ENCODE assay signal across 26 cellular contexts in genomic region chr3:12753275-12754028, GRCh38. TPM values are rescaled to one million over a fixed set of nuclear protein-coding genes. Genes with fewer than 3 reads are reported as not detected.
DNase-seq lines count a peak whose midpoint lies in the region; ATAC-seq, FAIRE-seq and TF ChIP-seq lines count a peak whose summit lies in the region.
"Had no signal": no experiment of that assay in that cellular context is flagged by ENCODE, and none has a peak within 500 bp of the region (broad histone marks: within the 10 kb centered on the region; RNA-seq: fewer than 3 reads in every experiment).

No MANE protein-coding gene starts in this region.

- H2BK120ac ChIP-seq in IMR-90 (ENCODE audit: low read depth, low read length) (no peak overlapping the region), trophoblast cell (ENCODE audit: insufficient read depth, low read length, poor library complexity) (peak overlapping the region; percentile 54)

- no peak overlapping the region for H3K4me3 Mint-ChIP-seq in activated T-helper 1 cell treated with anti-CD3 and anti-CD28 coated beads, Interleukin-12 subunit alpha, Interleukin-12 subunit beta, Interleukin-2, Interleukin-4 antibody, amounts not matched to agents 30 ng/mL and 10 ng/mL and 1 ng/mL, durations not matched to agents 14 hours and 24 hours and 36 hours
- H3K4me3 Mint-ChIP-seq: activated CD4-positive, alpha-beta T cell treated with anti-CD3 and anti-CD28 coated beads for 36 hours; activated naive CD4-positive, alpha-beta T cell treated with anti-CD3 and anti-CD28 coated beads for 36 hours; T-helper 1 cell treated with Interleukin-12 subunit alpha and Interleukin-12 subunit beta and Interleukin-4 antibody, amounts not matched to agents 30 μg/mL and 1 μg/mL, for 36 hours had no signal

- H3K9me1 ChIP-seq in IMR-90 (ENCODE audit: insufficient read depth, low read length): peaks cover 12% of the 10 kb centered on the region

- H3K9ac ChIP-seq in IMR-90 (ENCODE audit: low read depth, low read length): no peak overlapping the region
- no peak overlapping the region for H3K9ac ChIP-seq in trophoblast cell (ENCODE audit: low read length)
- H3K9ac ChIP-seq: SK-N-SH had no signal

- H4K20me1 ChIP-seq in IMR-90 (ENCODE audit: insufficient read depth, low read length): no peaks in the 10 kb centered on the region

- peak overlapping the region; percentile 8 for H2BK12ac ChIP-seq in trophoblast cell (ENCODE audit: low read length)

- no peak for FAIRE-seq in A549 (lab: Jason Lieb, UNC)
- FAIRE-seq: HTR-8/SVneo had no signal

- no peak overlapping the region for H2BK5ac ChIP-seq in IMR-90 (ENCODE audit: low read depth, low read length, poor library complexity, severe bottlenecking)
- H2BK5ac ChIP-seq in trophoblast cell (ENCODE audit: low read depth, low read length, poor library complexity): no peak overlapping the region

- H2AK5ac ChIP-seq in IMR-90 (ENCODE audit: low read depth, low read length): no peak overlapping the region
- H2AK5ac ChIP-seq in trophoblast cell (ENCODE audit: low read length): no peak overlapping the region

- H3K9me3 ChIP-seq in A549: no peaks in the 10 kb centered on the region
- no peaks in the 10 kb centered on the region for H3K9me3 ChIP-seq in IMR-90 (ENCODE audit: control insufficient read depth, insufficient read depth, low read length)
- no peaks in the 10 kb centered on the region for H3K9me3 ChIP-seq in trophoblast cell (ENCODE audit: insufficient read depth, low read depth, low read length)
- H3K9me3 ChIP-seq: SK-N-SH, thoracic aorta had no signal

- H4K8ac ChIP-seq in IMR-90 (ENCODE audit: low read depth in 2 of 2, low read length in 2 of 2): no peak overlapping the region
- H4K8ac ChIP-seq in trophoblast cell (ENCODE audit: low read depth, low read length): peak overlapping the region; percentile 23

- no peak for TF ChIP-seq EP300 in A549 (IDR thresholded peaks at IDR 0.05)

- H3K36me3 ChIP-seq in IMR-90 (ENCODE audit: control insufficient read depth, insufficient read depth, low read length) (no peaks in the 10 kb centered on the region), trophoblast cell (ENCODE audit: control insufficient read depth in 1 of 2, insufficient read depth in 2 of 2, low read length in 2 of 2) (peaks cover 0 to 3% of the 10 kb centered on the region in 2 experiments)
- H3K36me3 ChIP-seq: brain microvascular endothelial cell, thoracic aorta had no signal

- dilution Hi-C loops in IMR-90 (cut with HindIII; ENCODE audit: low sequenced_read_pairs, unreplicated experiment): no loop called here

- no TSS peak for BruUV-seq in IMR-90 (replicated peaks; lab: Mats Ljungman, UMichigan)

- DNase-seq in A549 (ENCODE audit: low read depth in 1 of 2, low spot score in 1 of 2) (peak in 1 of 2 experiments; percentile 34), IMR-90 (no peak), epithelial cell of esophagus (ENCODE audit: low read depth) (peak; percentile 85), trophoblast cell (peak in 1 of 2 donors; percentile 26), dermis blood vessel endothelial cell (no peak)
- DNase-seq in stimulated activated CD4-positive, alpha-beta T cell treated with anti-CD3 and anti-CD28 coated beads, Interleukin-15, amount 100 ng/mL, for 24 hours: no peak
- DNase-seq in activated T-helper 1 cell treated with anti-CD3 and anti-CD28 coated beads, Interleukin-12 subunit alpha, Interleukin-12 subunit beta, Interleukin-2, Interleukin-4 antibody, amounts not matched to agents 30 ng/mL and 10 ng/mL and 1 ng/mL, durations not matched to agents 14 hours and 24 hours and 36 hours (ENCODE audit: low spot score): no peak
- DNase-seq: activated CD4-positive, alpha-beta T cell treated with anti-CD3 and anti-CD28 coated beads for 36 hours; activated T-cell treated with anti-CD3 and anti-CD28 coated beads, Interleukin-2, amount 50 U/mL, for 48 hours; brain microvascular endothelial cell; effector CD4-positive, alpha-beta T cell; GDM1; KG1; NCI-H1436 treated with DMSO at 0.1 percent for 48 hours; NCI-H446; NCI-H774; RPMI8226; SK-N-SH had no signal

- H2BK20ac ChIP-seq in IMR-90 (ENCODE audit: low read depth, low read length): no peak overlapping the region

- H2BK15ac ChIP-seq in IMR-90 (ENCODE audit: low read depth, low read length): no peak overlapping the region

- in situ Hi-C loops in IMR-90 (cut with MboI; ENCODE audit: low sequenced_read_pairs): no loop called here

- peak; percentile 12 to 32; a peak in 3 of 6 replicates for ATAC-seq in A549
- ATAC-seq in IMR-90 (ENCODE audit: low read depth): no peak
- no peak for ATAC-seq in GM21786 (IDR thresholded peaks at IDR 0.05; ENCODE audit: unreplicated experiment)

- H3K4me1 ChIP-seq in A549 (peaks cover 39% of the 10 kb centered on the region), IMR-90 (ENCODE audit: control insufficient read depth, insufficient read depth, low read length) (peaks cover 14% of the 10 kb centered on the region), trophoblast cell (ENCODE audit: control insufficient read depth in 1 of 2, insufficient read depth in 2 of 2, low read length in 2 of 2) (peaks cover 2 to 6% of the 10 kb centered on the region in 2 experiments)

- peak overlapping the region; percentile 43 to 90; a peak in 5 of 6 replicates for H3K27ac ChIP-seq in A549
- no peak overlapping the region for H3K27ac ChIP-seq in IMR-90 (ENCODE audit: insufficient read depth, low read length)
- H3K27ac ChIP-seq in trophoblast cell (ENCODE audit: low read depth, low read length): no peak overlapping the region
- H3K27ac ChIP-seq: brain microvascular endothelial cell, thoracic aorta had no signal

- H3K79me1 ChIP-seq in IMR-90 (ENCODE audit: low read depth in 1 of 2, low read length in 2 of 2) (no peaks in the 10 kb centered on the region), trophoblast cell (ENCODE audit: low read length) (peaks cover 4% of the 10 kb centered on the region)

- H3K79me2 ChIP-seq in trophoblast cell (ENCODE audit: control insufficient read depth, insufficient read depth, low read length, poor library complexity): no peaks in the 10 kb centered on the region

- H3K56ac ChIP-seq in IMR-90 (ENCODE audit: extremely low read depth, insufficient read depth, low read length): no peak overlapping the region

- H3K23ac ChIP-seq in IMR-90 (ENCODE audit: low read depth, low read length) (no peak overlapping the region), trophoblast cell (ENCODE audit: low read length) (no peak overlapping the region)

- peak overlapping the region; percentile 34; the same call in 1 of the 3 replicates for H3K4me2 ChIP-seq in A549
- H3K4me2 ChIP-seq in IMR-90 (ENCODE audit: low read depth, low read length): no peak overlapping the region
- no peak overlapping the region for H3K4me2 ChIP-seq in trophoblast cell (ENCODE audit: low read length)
- H3K4me2 ChIP-seq: SK-N-SH had no signal

- no peak for TF ChIP-seq CTCF in A549 (IDR thresholded peaks at IDR 0.05)
- no peak for TF ChIP-seq CTCF in IMR-90 (conservative IDR thresholded peaks at IDR 0.05; ENCODE audit: low read depth, low read length)
- no peak for TF ChIP-seq CTCF in epithelial cell of esophagus (IDR thresholded peaks at IDR 0.05; ENCODE audit: insufficient read depth, low read depth, low read length, missing control alignments)

- 0 out of 2 replicates have a peak overlapping the region, but pooled peaks have one; percentile 27 for H4K91ac ChIP-seq in IMR-90 (ENCODE audit: insufficient read depth, low read depth, low read length)
- H4K91ac ChIP-seq in trophoblast cell (ENCODE audit: low read depth, low read length): peak overlapping the region; percentile 19

- H2AFZ ChIP-seq in IMR-90 (replicated peaks; ENCODE audit: low read length, poor library complexity) (no peak overlapping the region), trophoblast cell (ENCODE audit: insufficient read depth, low read length, poor library complexity) (no peak overlapping the region)

- H3K4ac ChIP-seq in IMR-90 (ENCODE audit: low read depth, low read length): no peak overlapping the region
- H3K4ac ChIP-seq in trophoblast cell (ENCODE audit: low read depth, low read length): no peak overlapping the region

- peaks cover 4% of the 10 kb centered on the region for H3K27me3 Mint-ChIP-seq in activated T-helper 1 cell treated with anti-CD3 and anti-CD28 coated beads, Interleukin-12 subunit alpha, Interleukin-12 subunit beta, Interleukin-2, Interleukin-4 antibody, amounts not matched to agents 30 ng/mL and 10 ng/mL and 1 ng/mL, durations not matched to agents 14 hours and 24 hours and 36 hours (ENCODE audit: insufficient read depth)

- intact Hi-C loops in IMR-90 (cut with micrococcal nuclease): no loop called here
- intact Hi-C loops in activated T-helper 1 cell treated with anti-CD3 and anti-CD28 coated beads, Interleukin-12 subunit alpha, Interleukin-12 subunit beta, Interleukin-2, Interleukin-4 antibody, amounts not matched to agents 30 ng/mL and 10 ng/mL and 1 ng/mL, durations not matched to agents 14 hours and 24 hours and 36 hours (cut with micrococcal nuclease): no loop called here

- H4K5ac ChIP-seq in IMR-90 (ENCODE audit: low read depth, low read length): no peak overlapping the region

- H3K18ac ChIP-seq in IMR-90 (ENCODE audit: low read depth, low read length): no peak overlapping the region
- H3K18ac ChIP-seq in trophoblast cell (ENCODE audit: low read length): no peak overlapping the region

- H3K27me3 ChIP-seq in IMR-90 (ENCODE audit: control insufficient read depth, insufficient read depth, low read length) (no peaks in the 10 kb centered on the region), trophoblast cell (ENCODE audit: insufficient read depth, low read length) (no peaks in the 10 kb centered on the region)
- H3K27me3 ChIP-seq: brain microvascular endothelial cell had no signal

- POLR2A ChIA-PET in A549 (lab: Yijun Ruan, JAX) (no interaction called here), IMR-90 (lab: Charles Lee; ENCODE audit: unreplicated experiment) (no interaction called here)

- no peaks in the 10 kb centered on the region for H3K36me3 Mint-ChIP-seq in activated T-helper 1 cell treated with anti-CD3 and anti-CD28 coated beads, Interleukin-12 subunit alpha, Interleukin-12 subunit beta, Interleukin-2, Interleukin-4 antibody, amounts not matched to agents 30 ng/mL and 10 ng/mL and 1 ng/mL, durations not matched to agents 14 hours and 24 hours and 36 hours (ENCODE audit: low read depth)

- H3K14ac ChIP-seq in IMR-90 (replicated peaks; ENCODE audit: low read depth, low read length) (no peak overlapping the region), trophoblast cell (ENCODE audit: low read length) (no peak overlapping the region)

- no peak overlapping the region for H3K4me3 ChIP-seq in A549
- no peak overlapping the region for H3K4me3 ChIP-seq in IMR-90 (ENCODE audit: insufficient read depth, low read depth, low read length)
- no peak overlapping the region for H3K4me3 ChIP-seq in epithelial cell of esophagus (ENCODE audit: low read length)
- H3K4me3 ChIP-seq in trophoblast cell (ENCODE audit: low read depth, low read length): no peak overlapping the region
- H3K4me3 ChIP-seq: thoracic aorta had no signal

- peaks cover 7% of the 10 kb centered on the region for H3K4me1 Mint-ChIP-seq in activated T-helper 1 cell treated with anti-CD3 and anti-CD28 coated beads, Interleukin-12 subunit alpha, Interleukin-12 subunit beta, Interleukin-2, Interleukin-4 antibody, amounts not matched to agents 30 ng/mL and 10 ng/mL and 1 ng/mL, durations not matched to agents 14 hours and 24 hours and 36 hours (ENCODE audit: low read depth)

- H4K12ac ChIP-seq in trophoblast cell (ENCODE audit: low read depth, low read length): no peak overlapping the region

- TF ChIP-seq POLR2A in A549 (IDR thresholded peaks at IDR 0.05; ENCODE audit: low read length): no peak
- no peak for TF ChIP-seq POLR2A in IMR-90 (IDR thresholded peaks at IDR 0.05; ENCODE audit: low read depth, low read length)

- CTCF ChIA-PET in A549 (lab: Yijun Ruan, JAX): interaction anchor here (0.8 to 1.7 kb wide), 4 partner anchors 10 to 89 kb away, joined by 3 to 4 read pairs (median 4); no protein-coding TSS in a partner anchor
- CTCF ChIA-PET in IMR-90 (lab: Yijun Ruan, JAX): no interaction called here

- TF ChIP-seq RAD21 in A549 (conservative IDR thresholded peaks at IDR 0.05 in 1 of 2, IDR thresholded peaks at IDR 0.05 in 1 of 2) (no peak), IMR-90 (IDR thresholded peaks at IDR 0.05; ENCODE audit: low read length) (no peak)

- H3K9me3 Mint-ChIP-seq in activated T-helper 1 cell treated with anti-CD3 and anti-CD28 coated beads, Interleukin-12 subunit alpha, Interleukin-12 subunit beta, Interleukin-2, Interleukin-4 antibody, amounts not matched to agents 30 ng/mL and 10 ng/mL and 1 ng/mL, durations not matched to agents 14 hours and 24 hours and 36 hours: no peaks in the 10 kb centered on the region
- H3K9me3 Mint-ChIP-seq: activated naive CD4-positive, alpha-beta T cell treated with anti-CD3 and anti-CD28 coated beads for 36 hours; T-helper 1 cell treated with Interleukin-12 subunit alpha and Interleukin-12 subunit beta and Interleukin-4 antibody, amounts not matched to agents 30 μg/mL and 1 μg/mL, for 36 hours had no signal

- H2AK9ac ChIP-seq in IMR-90 (replicated peaks; ENCODE audit: low read depth, low read length, poor library complexity): no peak overlapping the region

- H3K27ac Mint-ChIP-seq in activated T-helper 1 cell treated with anti-CD3 and anti-CD28 coated beads, Interleukin-12 subunit alpha, Interleukin-12 subunit beta, Interleukin-2, Interleukin-4 antibody, amounts not matched to agents 30 ng/mL and 10 ng/mL and 1 ng/mL, durations not matched to agents 14 hours and 24 hours and 36 hours: no peak overlapping the region
- H3K27ac Mint-ChIP-seq: activated CD4-positive, alpha-beta T cell treated with anti-CD3 and anti-CD28 coated beads for 36 hours; activated naive CD4-positive, alpha-beta T cell treated with anti-CD3 and anti-CD28 coated beads for 36 hours; progenitor cell of endocrine pancreas; T-helper 1 cell treated with Interleukin-12 subunit alpha and Interleukin-12 subunit beta and Interleukin-4 antibody, amounts not matched to agents 30 μg/mL and 1 μg/mL, for 36 hours had no signal

- 85% methylated on average over 9 of the region's 9 CpGs for WGBS in A549 (ENCODE audit: missing lambda C conversion rate)
- 100% methylated on average over 1 of the region's 9 CpGs; no CpG with 5 or more reads in 1 of the 2 experiments for WGBS in IMR-90 (ENCODE audit: extremely low coverage in 2 of 2, insufficient read length in 1 of 2), 2 experiments
- no CpG with 5 or more reads among the region's 9 CpGs for WGBS in trophoblast cell (ENCODE audit: extremely low coverage, insufficient coverage, insufficient read length)

RNA-seq across cellular contexts. Expression of gene TMEM40, which starts 5.6 kb away (rescaled TPM):
- 0.13 and 0.32 TPM in 2 replicates for polyA plus RNA-seq in A549 (2011; rRNA removed)
- polyA plus RNA-seq in A549 (2012; cell fraction: cytosol; rRNA removed): 0.29 and 0.38 TPM in 2 replicates
- polyA plus RNA-seq in A549 (2012; cell fraction: nucleus; rRNA removed): 0.05 and 0.16 TPM in 2 replicates
- 0.07 to 0.42 TPM (median 0.18 TPM) in 3 replicates for polyA plus RNA-seq in A549 (2017; fragmentation: RNase III; extraction: RNeasy Plus Mini Kit Qiagen cat#74134 plus additional on column Dnase treatment)
- polyA minus RNA-seq in A549 (2011; rRNA and poly(A)+ RNA removed): 1.1 TPM in 1 of 2 replicates, not detected in the other
- not detected in 2 replicates for total RNA-seq in IMR-90 (2012; rRNA removed)
- polyA plus RNA-seq in IMR-90 (2012; rRNA removed): 0.27 and 0.29 TPM in 2 replicates
- polyA plus RNA-seq in IMR-90 (2012; cell fraction: cytosol; rRNA removed): 0.14 and 0.24 TPM in 2 replicates
- polyA plus RNA-seq in IMR-90 (2012; cell fraction: nucleus; rRNA removed; ENCODE audit: low replicate concordance): 0.13 and 0.24 TPM in 2 replicates
- 26.1 and 27.0 TPM in 2 replicates for polyA plus RNA-seq in trophoblast cell (2013)
- not detected in 2 replicates for total RNA-seq in dermis blood vessel endothelial cell
- total RNA-seq in activated T-helper 1 cell treated with anti-CD3 and anti-CD28 coated beads, Interleukin-12 subunit alpha, Interleukin-12 subunit beta, Interleukin-2, Interleukin-4 antibody, amounts not matched to agents 30 ng/mL and 10 ng/mL and 1 ng/mL, durations not matched to agents 14 hours and 24 hours and 36 hours: not detected in 2 replicates
- total RNA-seq: activated CD4-positive, alpha-beta T cell treated with anti-CD3 and anti-CD28 coated beads for 36 hours; activated CD8-positive, alpha-beta memory T cell treated with anti-CD3 and anti-CD28 coated beads for 36 hours; activated naive CD4-positive, alpha-beta T cell treated with anti-CD3 and anti-CD28 coated beads for 36 hours; mesenteric fat pad; progenitor cell of endocrine pancreas; thoracic aorta had no signal

RNA-seq across cellular contexts. Expression of gene CAND2, which starts 43.0 kb away (rescaled TPM):
- polyA plus RNA-seq in A549 (2011; rRNA removed) (0.72 and 0.91 TPM in 2 replicates), A549 (2017; fragmentation: RNase III; extraction: RNeasy Plus Mini Kit Qiagen cat#74134 plus additional on column Dnase treatment) (0.67 to 1.0 TPM (median 0.84 TPM) in 3 replicates), IMR-90 (2012; rRNA removed) (4.9 and 5.7 TPM in 2 replicates)
- polyA plus RNA-seq in A549 (2012; cell fraction: cytosol; rRNA removed): 0.79 and 1.1 TPM in 2 replicates
- 2.3 and 3.1 TPM in 2 replicates for polyA plus RNA-seq in A549 (2012; cell fraction: nucleus; rRNA removed)
- polyA minus RNA-seq in A549 (2011; rRNA and poly(A)+ RNA removed): 1.4 and 4.9 TPM in 2 replicates
- total RNA-seq in IMR-90 (2012; rRNA removed) (2.5 and 2.9 TPM in 2 replicates), dermis blood vessel endothelial cell (2.2 and 2.4 TPM in 2 replicates)
- polyA plus RNA-seq in IMR-90 (2012; cell fraction: cytosol; rRNA removed): 4.3 and 7.4 TPM in 2 replicates
- 11.5 and 21.5 TPM in 2 replicates for polyA plus RNA-seq in IMR-90 (2012; cell fraction: nucleus; rRNA removed; ENCODE audit: low replicate concordance)
- polyA plus RNA-seq in trophoblast cell (2013): 0.29 and 0.31 TPM in 2 replicates
- total RNA-seq in activated T-helper 1 cell treated with anti-CD3 and anti-CD28 coated beads, Interleukin-12 subunit alpha, Interleukin-12 subunit beta, Interleukin-2, Interleukin-4 antibody, amounts not matched to agents 30 ng/mL and 10 ng/mL and 1 ng/mL, durations not matched to agents 14 hours and 24 hours and 36 hours: 0.29 TPM in 2 replicates

Comparison
In these comparisons a context has a peak if more than half of its experiments do, and no peak if none do; other contexts are left out.
1. ATAC-seq: peak in A549 (2 of 2); none in IMR-90 (single experiment) and GM21786 (single experiment).
2. H3K27ac ChIP-seq: peak in A549 (2 of 2); none in IMR-90 (single experiment) and trophoblast cell (single experiment).